Comparison of ENCODE assay signal across 8 cellular contexts in the genomic region with DNA sequence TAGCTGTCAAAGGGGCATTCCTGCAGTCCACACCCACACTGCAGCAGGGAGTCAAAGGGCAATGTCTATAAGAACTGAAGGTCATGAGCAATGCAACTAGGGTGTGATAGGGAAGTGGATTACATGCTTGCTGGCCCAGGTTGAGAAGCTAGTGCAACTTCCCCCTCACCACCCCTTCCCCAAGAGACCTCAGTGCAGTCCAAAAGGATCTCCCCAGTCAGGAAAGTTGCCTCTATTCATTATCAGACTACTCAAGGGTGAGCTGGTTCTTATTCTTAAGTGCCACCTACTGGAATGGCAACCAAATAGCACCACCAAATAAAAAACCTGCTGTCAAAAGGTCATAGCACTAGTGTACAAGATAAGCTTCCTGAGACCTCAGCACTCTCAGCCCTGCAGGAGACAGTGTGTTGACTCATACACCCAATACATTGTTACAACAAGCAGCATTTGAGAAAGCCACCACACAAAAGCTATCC. TPM values are rescaled to one million over a fixed set of nuclear protein-coding genes. Genes with fewer than 3 reads are reported as not detected.
DNase-seq lines count a peak whose midpoint lies in the region; ATAC-seq and TF ChIP-seq lines count a peak whose summit lies in the region.

No MANE protein-coding gene starts in this region.

- H3K27ac ChIP-seq in DND-41 (ENCODE audit: low read length) (no peak overlapping the region), foreskin keratinocyte (no peak overlapping the region), dorsolateral prefrontal cortex (no peak overlapping the region)

- H2AFZ ChIP-seq in DND-41 (ENCODE audit: low read depth, low read length), result no peak overlapping the region

- H3K79me2 ChIP-seq in DND-41 (ENCODE audit: insufficient read depth, low read length), result no peaks in the 10 kb centered on the region

- no peaks in the 10 kb centered on the region for H4K20me1 ChIP-seq in DND-41 (ENCODE audit: insufficient read depth, low read length)

- peaks cover 2% of the 10 kb centered on the region for H3K9me3 ChIP-seq in DND-41 (ENCODE audit: insufficient read depth, low read length, severe bottlenecking)

- intact Hi-C loops in dorsolateral prefrontal cortex (cut with DNase I), result no loop called here

- no peak overlapping the region for H3K4me3 ChIP-seq in DND-41 (ENCODE audit: low read depth in 1 of 2, low read length in 2 of 2)
- H3K4me3 ChIP-seq in dorsolateral prefrontal cortex, result no peak overlapping the region

- DNase-seq in DND-41 (no peak), NOMO-1 (lab: John Stamatoyannopoulos, UW; ENCODE audit: unreplicated experiment in 2 of 2) (peak; percentile 78 to 84), foreskin keratinocyte (peak; percentile 90 to 92), dorsolateral prefrontal cortex (no peak)
- no peak for DNase-seq in stimulated activated CD4-positive, alpha-beta T cell treated with anti-CD3 and anti-CD28 coated beads, Interleukin-4, amount 100 ng/mL, for 4 hours
- no peak for DNase-seq in activated T-cell treated with anti-CD3 and anti-CD28 coated beads, Interleukin-2, amount 50 U/mL, for 48 hours

- TF ChIP-seq CTCF in DND-41 (IDR thresholded peaks at IDR 0.05; ENCODE audit: borderline replicate concordance, extremely low read depth, low read length, poor library complexity, severe bottlenecking) (peak; percentile 48), foreskin keratinocyte (conservative IDR thresholded peaks at IDR 0.05) (peak; percentile 85), dorsolateral prefrontal cortex (IDR thresholded peaks at IDR 0.05 in 54 of 56, conservative IDR thresholded peaks at IDR 0.05 in 2 of 56; ENCODE audit: low read depth in 1 of 56, partially characterized antibody in 56 of 56) (no peak)

- H3K27me3 ChIP-seq in DND-41 (ENCODE audit: insufficient read depth, low read length, poor library complexity), result no peaks in the 10 kb centered on the region
- H3K27me3 ChIP-seq in foreskin keratinocyte, result no peaks in the 10 kb centered on the region
- H3K27me3 ChIP-seq in dorsolateral prefrontal cortex, result no peaks in the 10 kb centered on the region

- H3K4me1 ChIP-seq in DND-41 (ENCODE audit: insufficient read depth, low read length) (no peaks in the 10 kb centered on the region), foreskin keratinocyte (peaks cover 20% of the 10 kb centered on the region)

- H3K4me2 ChIP-seq in DND-41 (ENCODE audit: insufficient read depth, low read length), result no peak overlapping the region

- no peaks in the 10 kb centered on the region for H3K36me3 ChIP-seq in DND-41 (ENCODE audit: insufficient read depth, low read length)

- peak; percentile 55; the same call in 2 of the 3 replicates for ATAC-seq in DND-41 (ENCODE audit: insufficient read depth, low read depth)
- ATAC-seq in GM21723 (IDR thresholded peaks at IDR 0.05; ENCODE audit: unreplicated experiment), result peak; percentile 72
- ATAC-seq in foreskin keratinocyte, result peak; percentile 86
- no peak for ATAC-seq in GM19463 (IDR thresholded peaks at IDR 0.05; ENCODE audit: unreplicated experiment)

- no peak overlapping the region for H3K9ac ChIP-seq in DND-41 (ENCODE audit: low read depth, low read length)

RNA-seq across cellular contexts. Expression of a gene that starts 28.2 kb away (rescaled TPM):
- 10.9 and 11.0 TPM in 2 replicates for total RNA-seq in foreskin keratinocyte
- polyA plus RNA-seq in foreskin keratinocyte, result 5.6 and 6.3 TPM in 2 replicates
- total RNA-seq in dorsolateral prefrontal cortex, result 10 to 100 TPM; 12.7 to 31.4 (median 20.8) TPM

Comparison
In these comparisons a context has a peak if more than half of its experiments do, and no peak if none do; other contexts are left out.
1. DNase-seq: peak in NOMO-1 (2 of 2) and foreskin keratinocyte (2 of 2); none in DND-41 (single experiment), stimulated activated CD4-positive, alpha-beta T cell treated with anti-CD3 and anti-CD28 coated beads, Interleukin-4, amount 100 ng/mL, for 4 hours (0 of 2), dorsolateral prefrontal cortex (0 of 10) and activated T-cell treated with anti-CD3 and anti-CD28 coated beads, Interleukin-2, amount 50 U/mL, for 48 hours (0 of 2).
2. CTCF ChIP-seq: peak in DND-41 (single experiment) and foreskin keratinocyte (single experiment); none in dorsolateral prefrontal cortex (0 of 56).